In genomic region chr2:36134281-36134680, GRCh38 we compare ENCODE assay signal across 33 cellular contexts.
"Had no signal": no experiment of that assay in that cellular context is flagged by ENCODE, and none has a peak within 500 bp of the region (broad histone marks: within the 10 kb centered on the region; RNA-seq: fewer than 3 reads in every experiment).

No MANE protein-coding gene starts in this region.

- H3K27ac Mint-ChIP-seq: activated B cell treated with CpG ODN at 0.5 μM for 24 hours; activated CD4-positive, alpha-beta memory T cell treated with anti-CD3 and anti-CD28 coated beads for 36 hours; activated CD4-positive, alpha-beta T cell treated with anti-CD3 and anti-CD28 coated beads, Interleukin-2, amount 10 ng/mL, durations not matched to agents 24 days and 14 days; activated CD8-positive, alpha-beta T cell treated with anti-CD3 and anti-CD28 coated beads for 36 hours; activated naive CD4-positive, alpha-beta T cell treated with anti-CD3 and anti-CD28 coated beads for 36 hours; activated naive CD4-positive, alpha-beta T cell treated with anti-CD3 and anti-CD28 coated beads, Interleukin-2, amount 50 U/mL, for 72 hours; activated naive CD8-positive, alpha-beta T cell treated with anti-CD3 and anti-CD28 coated beads for 36 hours; activated T-helper 1 cell treated with anti-CD3 and anti-CD28 coated beads, Interleukin-12 subunit alpha, Interleukin-12 subunit beta, Interleukin-2, Interleukin-4 antibody, amounts not matched to agents 30 ng/mL and 10 ng/mL and 1 ng/mL, durations not matched to agents 14 hours and 24 hours and 36 hours; activated T-helper 17 cell treated with anti-CD3 and anti-CD28 coated beads, Interleukin-2, amount 50 U/mL, for 72 hours; T-cell; T-helper 17 cell; T-helper 2 cell treated with Interferon-gamma antibody and Interleukin-4, amounts not matched to agents 5 μg/mL and 100 μg/mL, for 36 hours had no signal

- FAIRE-seq: astrocyte, TTC549 had no signal

- H3K9me3 Mint-ChIP-seq: activated B cell treated with CpG ODN at 0.5 μM for 24 hours; activated CD4-positive, alpha-beta memory T cell treated with anti-CD3 and anti-CD28 coated beads for 36 hours; activated CD4-positive, alpha-beta T cell treated with anti-CD3 and anti-CD28 coated beads, Interleukin-2, amount 10 ng/mL, durations not matched to agents 24 days and 14 days; activated CD8-positive, alpha-beta T cell treated with anti-CD3 and anti-CD28 coated beads for 36 hours; activated naive CD4-positive, alpha-beta T cell treated with anti-CD3 and anti-CD28 coated beads for 36 hours; activated naive CD4-positive, alpha-beta T cell treated with anti-CD3 and anti-CD28 coated beads, Interleukin-2, amount 50 U/mL, for 72 hours; activated naive CD8-positive, alpha-beta T cell treated with anti-CD3 and anti-CD28 coated beads for 36 hours; activated T-helper 1 cell treated with anti-CD3 and anti-CD28 coated beads, Interleukin-12 subunit alpha, Interleukin-12 subunit beta, Interleukin-2, Interleukin-4 antibody, amounts not matched to agents 30 ng/mL and 10 ng/mL and 1 ng/mL, durations not matched to agents 14 hours and 24 hours and 36 hours; activated T-helper 17 cell treated with anti-CD3 and anti-CD28 coated beads, Interleukin-2, amount 50 U/mL, for 72 hours; T-cell; T-helper 2 cell treated with Interferon-gamma antibody and Interleukin-4, amounts not matched to agents 5 μg/mL and 100 μg/mL, for 36 hours had no signal

- H3K4me3 Mint-ChIP-seq: activated B cell treated with CpG ODN at 0.5 μM for 24 hours; activated CD4-positive, alpha-beta memory T cell treated with anti-CD3 and anti-CD28 coated beads for 36 hours; activated CD4-positive, alpha-beta T cell treated with anti-CD3 and anti-CD28 coated beads, Interleukin-2, amount 10 ng/mL, durations not matched to agents 24 days and 14 days; activated CD8-positive, alpha-beta T cell treated with anti-CD3 and anti-CD28 coated beads for 36 hours; activated naive CD4-positive, alpha-beta T cell treated with anti-CD3 and anti-CD28 coated beads for 36 hours; activated naive CD8-positive, alpha-beta T cell treated with anti-CD3 and anti-CD28 coated beads for 36 hours; activated T-helper 1 cell treated with anti-CD3 and anti-CD28 coated beads, Interleukin-12 subunit alpha, Interleukin-12 subunit beta, Interleukin-2, Interleukin-4 antibody, amounts not matched to agents 30 ng/mL and 10 ng/mL and 1 ng/mL, durations not matched to agents 14 hours and 24 hours and 36 hours; activated T-helper 17 cell treated with anti-CD3 and anti-CD28 coated beads, Interleukin-2, amount 50 U/mL, for 72 hours; T-cell; T-helper 17 cell; T-helper 2 cell treated with Interferon-gamma antibody and Interleukin-4, amounts not matched to agents 5 μg/mL and 100 μg/mL, for 36 hours had no signal

- DNase-seq: activated B cell treated with CpG ODN at 0.5 μM for 24 hours; activated CD4-positive, alpha-beta memory T cell treated with anti-CD3 and anti-CD28 coated beads for 36 hours; activated CD4-positive, alpha-beta T cell treated with anti-CD3 and anti-CD28 coated beads for 4 hours; activated CD4-positive, alpha-beta T cell treated with anti-CD3 and anti-CD28 coated beads, Interleukin-2, amount 10 ng/mL, durations not matched to agents 24 days and 14 days; activated CD4-positive, alpha-beta T cell treated with anti-CD3 and anti-CD28 coated beads, Interleukin-2, amount 50 U/mL, for 1 hour; activated CD4-positive, alpha-beta T cell treated with anti-CD3 and anti-CD28 coated beads, Interleukin-2, amount 50 U/mL, for 4 hours; activated CD4-positive, CD25-positive, alpha-beta regulatory T cell treated with anti-CD3 and anti-CD28 coated beads, Interleukin-2, amount 50 U/mL, for 72 hours; activated CD8-positive, alpha-beta memory T cell treated with anti-CD3 and anti-CD28 coated beads, Interleukin-2, amount 50 U/mL, for 4 hours; activated CD8-positive, alpha-beta T cell treated with anti-CD3 and anti-CD28 coated beads for 36 hours; activated effector memory CD4-positive, alpha-beta T cell treated with anti-CD3 and anti-CD28 coated beads, Interleukin-2, amount 50 U/mL, for 16 hours; activated gamma-delta T cell treated with Interleukin-2 at 50 U/mL for 16 hours; activated naive CD4-positive, alpha-beta T cell; activated naive CD4-positive, alpha-beta T cell treated with anti-CD3 and anti-CD28 coated beads for 36 hours; activated naive CD4-positive, alpha-beta T cell treated with anti-CD3 and anti-CD28 coated beads, Interleukin-2, amount 50 U/mL, for 16 hours; activated naive CD8-positive, alpha-beta T cell treated with anti-CD3 and anti-CD28 coated beads for 36 hours; activated T-cell treated with anti-CD3 and anti-CD28 coated beads for 4 hours; activated T-cell treated with anti-CD3 and anti-CD28 coated beads, Interleukin-2, amount 50 U/mL, for 1 hour; activated T-cell treated with anti-CD3 and anti-CD28 coated beads, Interleukin-2, amount 50 U/mL, for 48 hours; adrenal gland; amniotic stem cell; aorta; body of pancreas; brain microvascular endothelial cell; central memory CD4-positive, alpha-beta T cell; T-cell; T-helper 17 cell; T-helper 9 cell had no signal

- H3K36me3 Mint-ChIP-seq: activated CD4-positive, alpha-beta memory T cell treated with anti-CD3 and anti-CD28 coated beads for 36 hours; activated naive CD4-positive, alpha-beta T cell treated with anti-CD3 and anti-CD28 coated beads, Interleukin-2, amount 50 U/mL, for 72 hours; activated naive CD8-positive, alpha-beta T cell treated with anti-CD3 and anti-CD28 coated beads for 36 hours; T-cell had no signal

- H3K27me3 Mint-ChIP-seq: activated B cell treated with CpG ODN at 0.5 μM for 24 hours; activated CD8-positive, alpha-beta T cell treated with anti-CD3 and anti-CD28 coated beads for 36 hours; activated naive CD8-positive, alpha-beta T cell treated with anti-CD3 and anti-CD28 coated beads for 36 hours; activated T-helper 17 cell treated with anti-CD3 and anti-CD28 coated beads, Interleukin-2, amount 50 U/mL, for 72 hours; T-cell had no signal

- ATAC-seq: activated CD8-positive, alpha-beta T cell treated with anti-CD3 and anti-CD28 coated beads for 36 hours; activated T-helper 17 cell treated with anti-CD3 and anti-CD28 coated beads, Interleukin-2, amount 50 U/mL, for 72 hours; body of pancreas; T-cell; T-helper 17 cell had no signal

- H3K4me1 Mint-ChIP-seq: activated B cell treated with CpG ODN at 0.5 μM for 24 hours had no signal
